In genomic region chr1:28258628-28259251, GRCh38 we compare ENCODE assay signal across 8 cellular contexts. TPM values are rescaled to one million over a fixed set of nuclear protein-coding genes. Genes with fewer than 3 reads are reported as not detected.
DNase-seq lines count a peak whose midpoint lies in the region; ATAC-seq and TF ChIP-seq lines count a peak whose summit lies in the region.

No MANE protein-coding gene starts in this region.

- H3K79me2 ChIP-seq in SK-N-SH (ENCODE audit: insufficient read depth) = peaks cover 43% of the 10 kb centered on the region

- H3K9me3 ChIP-seq in SK-N-SH = no peaks in the 10 kb centered on the region
- H3K9me3 ChIP-seq in T-helper 17 cell (ENCODE audit: control insufficient read depth, low read length, poor library complexity, severe bottlenecking) = no peaks in the 10 kb centered on the region
- H3K9me3 ChIP-seq in gastroesophageal sphincter = no peaks in the 10 kb centered on the region

- DNase-seq in SK-N-SH (no peak), T-helper 17 cell (no peak), A172 (ENCODE audit: low spot score) (no peak), glomerular visceral epithelial cell (ENCODE audit: extremely low spot score) (no peak)

- H3K27me3 ChIP-seq in SK-N-SH (ENCODE audit: insufficient read depth) = no peaks in the 10 kb centered on the region
- H3K27me3 ChIP-seq in gastroesophageal sphincter = no peaks in the 10 kb centered on the region

- WGBS in SK-N-SH (ENCODE audit: low lambda C conversion rate) = 51% methylated on average over 12 of the region's 12 CpGs
- WGBS in gastroesophageal sphincter (ENCODE audit: low coverage in 1 of 2), 2 donors = 4 to 6% methylated on average over 5 to 12 of the region's 12 CpGs

- no peak overlapping the region; the same call in 1 of the 2 replicates for H3K9ac ChIP-seq in SK-N-SH

- no peaks in the 10 kb centered on the region for H3K9me3 Mint-ChIP-seq in stimulated activated naive CD8-positive, alpha-beta T cell treated with anti-CD3 and anti-CD28 coated beads, Interleukin-15, Interleukin-2, amounts not matched to agents 100 ng/mL and 50 ng/mL, for 24 hours

- H3K4me3 ChIP-seq in SK-N-SH (ENCODE audit: low read depth in 2 of 2, low read length in 1 of 2) = no peak overlapping the region; a peak in 1 of 4 replicates
- H3K4me3 ChIP-seq in gastroesophageal sphincter = peak overlapping the region in 1 of 2 donors; percentile 77

- H3K27ac ChIP-seq in SK-N-SH (ENCODE audit: low read depth in 2 of 2, low read length in 1 of 2) (peak overlapping the region in 1 of 2 experiments; percentile 74; a peak in 2 of 4 replicates), gastroesophageal sphincter (peak overlapping the region in 3 of 4 donors; percentile 69 to 99 (median 98))

- CTCF ChIA-PET in SK-N-SH (lab: Yijun Ruan, JAX) = interaction anchor here (0.6 to 3.0 kb wide), 3 partner anchors 10 to 101 kb away, joined by 3 to 36 read pairs (median 29); no protein-coding TSS in a partner anchor

- H3K27me3 Mint-ChIP-seq in T-helper 17 cell = no peaks in the 10 kb centered on the region
- H3K27me3 Mint-ChIP-seq in stimulated activated naive CD8-positive, alpha-beta T cell treated with anti-CD3 and anti-CD28 coated beads, Interleukin-15, Interleukin-2, amounts not matched to agents 100 ng/mL and 50 ng/mL, for 24 hours = no peaks in the 10 kb centered on the region

- peak overlapping the region; percentile 53; the same call in 1 of the 2 replicates for H2AFZ ChIP-seq in SK-N-SH (ENCODE audit: low read depth)

- peaks cover 32% of the 10 kb centered on the region for H3K4me1 Mint-ChIP-seq in T-helper 17 cell
- H3K4me1 Mint-ChIP-seq in stimulated activated naive CD8-positive, alpha-beta T cell treated with anti-CD3 and anti-CD28 coated beads, Interleukin-15, Interleukin-2, amounts not matched to agents 100 ng/mL and 50 ng/mL, for 24 hours (ENCODE audit: low read depth) = peaks cover 49% of the 10 kb centered on the region

- no peaks in the 10 kb centered on the region for H3F3A ChIP-seq in SK-N-SH (replicated peaks; ENCODE audit: insufficient read depth)

- TF ChIP-seq RAD21 in SK-N-SH (IDR thresholded peaks at IDR 0.05; ENCODE audit: low read length) = no peak

- no peak for TF ChIP-seq CTCF in SK-N-SH (IDR thresholded peaks at IDR 0.05)
- TF ChIP-seq CTCF in gastroesophageal sphincter (IDR thresholded peaks at IDR 0.05) = no peak

- TF ChIP-seq POLR2A in gastroesophageal sphincter (IDR thresholded peaks at IDR 0.05) = no peak

- peak overlapping the region; percentile 88 for H3K4me3 Mint-ChIP-seq in T-helper 17 cell
- peak overlapping the region; percentile 79 for H3K4me3 Mint-ChIP-seq in stimulated activated naive CD8-positive, alpha-beta T cell treated with anti-CD3 and anti-CD28 coated beads, Interleukin-15, Interleukin-2, amounts not matched to agents 100 ng/mL and 50 ng/mL, for 24 hours

- no peaks in the 10 kb centered on the region for H3K36me3 ChIP-seq in SK-N-SH (replicated peaks in 1 of 2; ENCODE audit: control insufficient read depth in 1 of 2, insufficient read depth in 2 of 2, low read length in 1 of 2)
- no peaks in the 10 kb centered on the region for H3K36me3 ChIP-seq in gastroesophageal sphincter

- ATAC-seq in SK-N-SH treated with all-trans-retinoic acid at 6 μM for 48 hours (no peak), T-helper 17 cell (no peak), gastroesophageal sphincter (no peak), HG02840 (IDR thresholded peaks at IDR 0.05; ENCODE audit: low FRiP score, unreplicated experiment) (no peak)

- H3K9me2 ChIP-seq in SK-N-SH = no peaks in the 10 kb centered on the region

- no peaks in the 10 kb centered on the region for H3K36me3 Mint-ChIP-seq in T-helper 17 cell (ENCODE audit: low read depth)
- peaks cover 8% of the 10 kb centered on the region for H3K36me3 Mint-ChIP-seq in stimulated activated naive CD8-positive, alpha-beta T cell treated with anti-CD3 and anti-CD28 coated beads, Interleukin-15, Interleukin-2, amounts not matched to agents 100 ng/mL and 50 ng/mL, for 24 hours (ENCODE audit: low read depth)

- H3K4me1 ChIP-seq in SK-N-SH (ENCODE audit: control insufficient read depth in 1 of 2, insufficient read depth in 2 of 2, low read depth in 1 of 2, low read length in 1 of 2) = peaks cover 12 to 14% of the 10 kb centered on the region in 2 experiments; a peak in 1 of 4 replicates
- peaks cover 0 to 40% (median 10%) of the 10 kb centered on the region in 3 donors for H3K4me1 ChIP-seq in gastroesophageal sphincter

- peaks cover 32% of the 10 kb centered on the region for H4K20me1 ChIP-seq in SK-N-SH (ENCODE audit: insufficient read depth)

- no peak overlapping the region for H3K4me2 ChIP-seq in SK-N-SH

- TF ChIP-seq EP300 in SK-N-SH (IDR thresholded peaks at IDR 0.05; ENCODE audit: borderline replicate concordance in 1 of 2, low read depth in 1 of 2, low read length in 1 of 2) (no peak), gastroesophageal sphincter (IDR thresholded peaks at IDR 0.05) (no peak)

- POLR2A ChIA-PET in SK-N-SH (lab: Yijun Ruan, JAX) = interaction anchor here (1.5 to 2.2 kb wide), 2 partner anchors 23 to 70 kb away, joined by 4 to 12 read pairs; partner anchors contain the start of genes ATP5IF1 and MED18

- peak overlapping the region; percentile 9 for H3K27ac Mint-ChIP-seq in T-helper 17 cell
- peak overlapping the region; percentile 99 for H3K27ac Mint-ChIP-seq in stimulated activated naive CD8-positive, alpha-beta T cell treated with anti-CD3 and anti-CD28 coated beads, Interleukin-15, Interleukin-2, amounts not matched to agents 100 ng/mL and 50 ng/mL, for 24 hours

TF ChIP-seq in SK-N-SH, 30 proteins besides CTCF, POLR2A, EP300 and RAD21 (continues in another document):
- no peak for TF ChIP-seq CHD2 (IDR thresholded peaks at IDR 0.05; ENCODE audit: low read length, partially characterized antibody)
- no peak for TF ChIP-seq TEAD4 (IDR thresholded peaks at IDR 0.05; ENCODE audit: borderline replicate concordance, insufficient read depth)
- no peak for TF ChIP-seq RFX5 (IDR thresholded peaks at IDR 0.05; ENCODE audit: low read length)
- TF ChIP-seq MAX (IDR thresholded peaks at IDR 0.05; ENCODE audit: low read depth) = no peak
- TF ChIP-seq SIN3A (IDR thresholded peaks at IDR 0.05; ENCODE audit: borderline replicate concordance, low read depth, low read length) = no peak
- no peak for TF ChIP-seq EZH2phosphoT487 (IDR thresholded peaks at IDR 0.05; ENCODE audit: borderline replicate concordance, low read depth)
- TF ChIP-seq USF1 (IDR thresholded peaks at IDR 0.05; ENCODE audit: borderline replicate concordance, low read depth) = no peak
- TF ChIP-seq NRF1 (IDR thresholded peaks at IDR 0.05; ENCODE audit: low read depth, low read length) = no peak
- no peak for TF ChIP-seq GATA2 (CRISPR knock-in tag; IDR thresholded peaks at IDR 0.05)

TF ChIP-seq in SK-N-SH treated with all-trans-retinoic acid at 6 μM for 48 hours, 23 proteins besides CTCF, POLR2A, EP300 and RAD21 (continues in another document):
- no peak for TF ChIP-seq PPARA (CRISPR knock-in tag; IDR thresholded peaks at IDR 0.05; ENCODE audit: borderline replicate concordance)
- no peak for TF ChIP-seq GLIS3 (CRISPR knock-in tag; IDR thresholded peaks at IDR 0.05)
- TF ChIP-seq RARB (CRISPR knock-in tag; IDR thresholded peaks at IDR 0.05) = no peak
- TF ChIP-seq BACH2 (CRISPR knock-in tag; IDR thresholded peaks at IDR 0.05; ENCODE audit: borderline replicate concordance) = no peak
- TF ChIP-seq ARNTL (CRISPR knock-in tag; IDR thresholded peaks at IDR 0.05; ENCODE audit: borderline replicate concordance, low read depth) = no peak
- no peak for TF ChIP-seq ZFP30 (CRISPR knock-in tag; IDR thresholded peaks at IDR 0.05)
- no peak for TF ChIP-seq ZNF565 (CRISPR knock-in tag; conservative IDR thresholded peaks at IDR 0.05; ENCODE audit: low read depth)
- TF ChIP-seq ZC3H10 (CRISPR knock-in tag; IDR thresholded peaks at IDR 0.05) = no peak
- TF ChIP-seq ZNF8 (CRISPR knock-in tag; IDR thresholded peaks at IDR 0.05) = no peak
- TF ChIP-seq ZFP3 (CRISPR knock-in tag; IDR thresholded peaks at IDR 0.05) = no peak

RNA-seq across cellular contexts. Expression of gene SESN2, which starts 0.6 kb away (rescaled TPM):
- 14.1 and 15.4 TPM in 2 replicates for polyA plus RNA-seq in SK-N-SH (2012; rRNA removed)
- polyA plus RNA-seq in SK-N-SH (2012; cell fraction: cytosol; rRNA removed) = 6.3 and 9.8 TPM in 2 replicates
- 23.2 and 27.2 TPM in 2 replicates for polyA plus RNA-seq in SK-N-SH (2012; cell fraction: nucleus; rRNA removed)
- total RNA-seq in T-helper 17 cell = 10 to 100 TPM; 16.6 to 35.3 TPM
- 1 to 10 TPM; 7.7 to 10.0 (median 8.3) TPM for total RNA-seq in gastroesophageal sphincter
- total RNA-seq in A172 (2014; rRNA removed; shearing (Covaris generic)) = 4.2 and 5.3 TPM in 2 replicates

RNA-seq across cellular contexts. Expression of gene ATP5IF1, which starts 22.8 kb away (rescaled TPM):
- polyA plus RNA-seq in SK-N-SH (2012; rRNA removed) = 303 and 594 TPM in 2 replicates
- 453 and 709 TPM in 2 replicates for polyA plus RNA-seq in SK-N-SH (2012; cell fraction: cytosol; rRNA removed)
- polyA plus RNA-seq in SK-N-SH (2012; cell fraction: nucleus; rRNA removed) = 130 and 156 TPM in 2 replicates
- total RNA-seq in T-helper 17 cell (10 to 100 TPM; 75.6 to 83.7 TPM), gastroesophageal sphincter (100 to 1,000 TPM; 125 to 266 (median 157) TPM)
- 216 and 251 TPM in 2 replicates for total RNA-seq in A172 (2014; rRNA removed; shearing (Covaris generic))

RNA-seq across cellular contexts. Expression of gene DNAJC8, which starts 25.9 kb away (rescaled TPM):
- 50.9 and 60.2 TPM in 2 replicates for polyA plus RNA-seq in SK-N-SH (2012; rRNA removed)
- polyA plus RNA-seq in SK-N-SH (2012; cell fraction: cytosol; rRNA removed) = 70.4 and 90.3 TPM in 2 replicates
- 34.1 and 39.8 TPM in 2 replicates for polyA plus RNA-seq in SK-N-SH (2012; cell fraction: nucleus; rRNA removed)
- total RNA-seq in T-helper 17 cell = 10 to 100 TPM; 52.1 to 58.4 TPM
- total RNA-seq in gastroesophageal sphincter = 10 to 100 TPM; 68.4 to 90.3 (median 80.5) TPM
- total RNA-seq in A172 (2014; rRNA removed; shearing (Covaris generic)) = 117 and 123 TPM in 2 replicates
